Comparison of ENCODE assay signal across 21 cellular contexts in the genomic region with DNA sequence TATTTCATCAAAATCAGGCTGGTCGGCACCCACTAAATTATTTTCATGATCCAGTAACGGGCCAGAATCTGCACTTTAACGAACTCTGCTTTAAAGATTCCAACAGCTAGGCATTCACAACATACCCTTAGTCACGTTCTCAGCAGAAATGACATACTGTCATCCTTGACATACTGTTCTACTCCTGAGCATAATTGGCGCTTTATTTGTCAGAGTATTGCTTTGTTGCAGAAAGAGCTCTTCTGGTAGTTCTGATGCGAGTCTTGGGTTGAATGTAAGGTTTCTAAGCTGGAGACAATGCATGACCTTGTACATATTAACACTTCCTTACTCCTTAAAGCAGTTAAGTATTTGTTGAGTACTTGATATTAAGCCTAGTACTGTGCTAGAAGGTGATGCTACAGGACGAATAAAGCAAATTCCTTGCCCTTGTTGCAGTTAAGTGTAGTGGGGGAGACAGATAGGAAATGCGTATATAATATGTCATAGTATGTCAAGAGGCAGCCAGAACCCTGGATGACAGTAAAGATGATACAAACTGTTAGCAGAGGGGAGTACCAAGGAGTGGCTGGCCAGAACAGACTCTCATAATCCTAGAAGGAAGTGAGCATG.
"Had no signal": no experiment of that assay in that cellular context is flagged by ENCODE, and none has a peak within 500 bp of the region (broad histone marks: within the 10 kb centered on the region; RNA-seq: fewer than 3 reads in every experiment).

No MANE protein-coding gene starts in this region.

- DNase-seq: effector memory CD8-positive, alpha-beta T cell; glutamatergic neuron; kidney; left colon; mammary epithelial cell; naive thymus-derived CD8-positive, alpha-beta T cell; ovary; stimulated activated CD4-positive, alpha-beta T cell treated with anti-CD3 and anti-CD28 coated beads, Interleukin-2, amount 100 ng/mL, for 24 hours; stimulated activated CD4-positive, alpha-beta T cell treated with anti-CD3 and anti-CD28 coated beads, Interleukin-4, amount 100 ng/mL, for 4 hours; stimulated activated naive B cell treated with anti-CD40 and anti-IgM and Interleukin-4, amounts not matched to agents 10 μg/mL and 1 μg/mL and 100 μg/mL, for 72 hours; stimulated activated naive CD8-positive, alpha-beta T cell treated with anti-CD3 and anti-CD28 coated beads, Interleukin-15, amount 100 ng/mL, for 72 hours; testis; upper lobe of right lung had no signal

- H3K9me3 ChIP-seq: esophagus muscularis mucosa, gastroesophageal sphincter, ovary, testis, tibial nerve, upper lobe of right lung, vagina had no signal

- H3K4me1 ChIP-seq: tibial nerve, upper lobe of right lung had no signal

- H3K27me3 ChIP-seq: esophagus muscularis mucosa, gastroesophageal sphincter, hepatocyte, ovary, testis, tibial nerve, upper lobe of right lung, vagina had no signal

- ATAC-seq: effector memory CD8-positive, alpha-beta T cell; gastroesophageal sphincter; left colon; naive thymus-derived CD8-positive, alpha-beta T cell; sciatic nerve; stimulated activated naive CD8-positive, alpha-beta T cell treated with anti-CD3 and anti-CD28 coated beads, Interleukin-15, amount 100 ng/mL, for 72 hours; upper lobe of right lung had no signal

- H3K36me3 ChIP-seq: esophagus muscularis mucosa, gastroesophageal sphincter, ovary, tibial nerve, upper lobe of right lung, vagina had no signal

- H3K4me3 ChIP-seq: esophagus muscularis mucosa, gastroesophageal sphincter, hepatocyte, ovary, skin epidermis, testis, tibial nerve, upper lobe of right lung, vagina had no signal

- H3K27ac ChIP-seq: epithelial cell of prostate, esophagus muscularis mucosa, gastroesophageal sphincter, hepatocyte, ovary, skin epidermis, testis, tibial nerve, upper lobe of right lung, vagina had no signal
